2 cellular contexts compared by ENCODE assay signal in the genomic region with DNA sequence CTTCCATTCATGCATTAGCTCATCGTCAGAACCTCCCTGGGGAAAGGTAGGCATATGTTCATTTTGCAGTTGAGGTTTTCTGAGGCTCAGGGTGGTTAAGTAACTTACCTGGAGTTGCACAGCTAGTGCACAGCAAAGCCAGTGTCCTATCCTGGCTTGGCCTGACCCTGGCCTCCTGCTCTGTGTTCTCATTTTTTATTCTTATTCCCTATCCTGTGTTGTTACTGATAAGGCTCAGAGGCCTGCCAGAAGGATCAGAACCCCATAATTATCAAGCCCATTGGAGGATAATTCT.
TF ChIP-seq lines count a peak whose summit lies in the region.

No MANE protein-coding gene starts in this region.

TF ChIP-seq in HepG2, 621 proteins besides CTCF, POLR2A, EP300 and RAD21 (continued from another document):
- TF ChIP-seq SMAD9 (CRISPR knock-in tag; IDR thresholded peaks at IDR 0.05) (no peak), ARHGAP35 (CRISPR knock-in tag; IDR thresholded peaks at IDR 0.05; ENCODE audit: borderline replicate concordance) (no peak), SMAD3 (CRISPR knock-in tag; IDR thresholded peaks at IDR 0.05) (no peak)
- TF ChIP-seq, protein P1, sequence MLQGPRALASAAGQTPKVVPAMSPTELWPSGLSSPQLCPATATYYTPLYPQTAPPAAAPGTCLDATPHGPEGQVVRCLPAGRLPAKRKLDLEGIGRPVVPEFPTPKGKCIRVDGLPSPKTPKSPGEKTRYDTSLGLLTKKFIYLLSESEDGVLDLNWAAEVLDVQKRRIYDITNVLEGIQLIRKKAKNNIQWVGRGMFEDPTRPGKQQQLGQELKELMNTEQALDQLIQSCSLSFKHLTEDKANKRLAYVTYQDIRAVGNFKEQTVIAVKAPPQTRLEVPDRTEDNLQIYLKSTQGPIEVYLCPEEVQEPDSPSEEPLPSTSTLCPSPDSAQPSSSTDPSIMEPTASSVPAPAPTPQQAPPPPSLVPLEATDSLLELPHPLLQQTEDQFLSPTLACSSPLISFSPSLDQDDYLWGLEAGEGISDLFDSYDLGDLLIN (CRISPR knock-in tag; IDR thresholded peaks at IDR 0.05; ENCODE audit: borderline replicate concordance) = no peak

TF ChIP-seq in K562, 482 proteins besides CTCF, POLR2A, EP300 and RAD21 (continued from another document):
- TF ChIP-seq CBFA2T3 (IDR thresholded peaks at IDR 0.05) = peak; percentile 26; the same call in 1 of the 2 replicates
- TF ChIP-seq TCF3 (CRISPR knock-in tag; IDR thresholded peaks at IDR 0.05) = peak; percentile 8; the same call in 1 of the 2 replicates
- no peak for TF ChIP-seq GATA2 (CRISPR knock-in tag; IDR thresholded peaks at IDR 0.05)
- peak; percentile 86 for TF ChIP-seq ZFP36 (IDR thresholded peaks at IDR 0.05; ENCODE audit: low read depth, low read length, partially characterized antibody)
- peak; percentile 76; the same call in 1 of the 2 replicates for TF ChIP-seq PTBP1 (IDR thresholded peaks at IDR 0.05; ENCODE audit: low read depth, low read length)
- TF ChIP-seq CBFA2T2 (conservative IDR thresholded peaks at IDR 0.05) = 0 out of 2 replicates have a peak, but pooled peaks have one; percentile 10
- peak; percentile 98 for TF ChIP-seq BRD9 (IDR thresholded peaks at IDR 0.05; ENCODE audit: low read depth, partially characterized antibody)
- peak; percentile 82; the same call in 1 of the 2 replicates for TF ChIP-seq BCOR (IDR thresholded peaks at IDR 0.05)
- TF ChIP-seq, protein P2, sequence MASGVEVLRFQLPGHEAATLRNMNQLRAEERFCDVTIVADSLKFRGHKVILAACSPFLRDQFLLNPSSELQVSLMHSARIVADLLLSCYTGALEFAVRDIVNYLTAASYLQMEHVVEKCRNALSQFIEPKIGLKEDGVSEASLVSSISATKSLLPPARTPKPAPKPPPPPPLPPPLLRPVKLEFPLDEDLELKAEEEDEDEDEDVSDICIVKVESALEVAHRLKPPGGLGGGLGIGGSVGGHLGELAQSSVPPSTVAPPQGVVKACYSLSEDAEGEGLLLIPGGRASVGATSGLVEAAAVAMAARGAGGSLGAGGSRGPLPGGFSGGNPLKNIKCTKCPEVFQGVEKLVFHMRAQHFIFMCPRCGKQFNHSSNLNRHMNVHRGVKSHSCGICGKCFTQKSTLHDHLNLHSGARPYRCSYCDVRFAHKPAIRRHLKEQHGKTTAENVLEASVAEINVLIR (CRISPR knock-in tag; IDR thresholded peaks at IDR 0.05) = no peak
